ENCODE assay signal across 10 cellular contexts in the genomic region with DNA sequence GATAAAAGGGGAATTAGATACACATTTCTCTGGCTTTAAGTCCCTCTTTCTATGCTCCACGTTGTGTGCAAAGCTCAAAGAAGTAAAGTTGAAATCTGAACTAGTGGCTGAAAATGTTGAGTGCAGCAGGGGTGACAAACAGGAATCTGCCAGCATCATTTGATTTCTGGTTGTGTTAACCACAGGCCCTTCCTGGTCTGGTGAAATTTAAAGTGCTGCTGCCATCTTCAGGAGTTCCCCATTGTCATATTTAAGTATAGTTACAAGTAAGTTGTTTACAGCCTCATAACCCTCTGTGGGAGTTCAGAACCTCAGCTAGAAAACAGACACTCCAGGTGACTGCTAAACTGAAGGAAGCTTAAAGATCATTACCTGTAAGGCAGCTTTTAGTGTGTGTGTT.
DNase-seq lines count a peak whose midpoint lies in the region; ATAC-seq, FAIRE-seq and TF ChIP-seq lines count a peak whose summit lies in the region.
"Had no signal": no experiment of that assay in that cellular context is flagged by ENCODE, and none has a peak within 500 bp of the region (broad histone marks: within the 10 kb centered on the region; RNA-seq: fewer than 3 reads in every experiment).

No MANE protein-coding gene starts in this region.

- CTCF ChIA-PET in CD4-positive, alpha-beta memory T cell (lab: Charles Lee; ENCODE audit: partially characterized antibody) = interaction anchor here (0.6 to 2.5 kb wide), 5 partner anchors 8 to 36 kb away, joined by 3 to 29 read pairs (median 7); no protein-coding TSS in a partner anchor

- H3K27ac ChIP-seq in CD4-positive, alpha-beta memory T cell (ENCODE audit: low read depth, low read length) = no peak overlapping the region
- no peak overlapping the region for H3K27ac ChIP-seq in gastroesophageal sphincter

- TF ChIP-seq CTCF in NB4 (IDR thresholded peaks at IDR 0.05; ENCODE audit: low read depth, low read length) (no peak), brain (conservative IDR thresholded peaks at IDR 0.05) (no peak), gastroesophageal sphincter (IDR thresholded peaks at IDR 0.05) (no peak)

- peak in 4 of 5 donors; percentile 19 to 45 (median 30) for DNase-seq in CD4-positive, alpha-beta memory T cell
- DNase-seq in GM18507 (ENCODE audit: extremely low spot score, insufficient read length, low read depth) = peak; percentile 7
- DNase-seq in NB4 (ENCODE audit: low read depth) = peak; percentile 24
- no peak for DNase-seq in ACHN
- no peak for DNase-seq in NCI-H1048 (lab: John Stamatoyannopoulos, UW)
- DNase-seq: small intestine had no signal

- no peaks in the 10 kb centered on the region for H3K36me3 Mint-ChIP-seq in CD4-positive, alpha-beta memory T cell
- H3K36me3 Mint-ChIP-seq in brain = no peaks in the 10 kb centered on the region

- no peak for TF ChIP-seq EP300 in gastroesophageal sphincter (IDR thresholded peaks at IDR 0.05)

- TF ChIP-seq POLR2A in NB4 (IDR thresholded peaks at IDR 0.05; ENCODE audit: extremely low read depth, insufficient read length) (no peak), gastroesophageal sphincter (IDR thresholded peaks at IDR 0.05) (no peak)

- H3K27me3 ChIP-seq in CD4-positive, alpha-beta memory T cell (ENCODE audit: insufficient read depth, low read length) = no peaks in the 10 kb centered on the region
- H3K27me3 ChIP-seq in gastroesophageal sphincter = no peaks in the 10 kb centered on the region

- H3K4me3 ChIP-seq in CD4-positive, alpha-beta memory T cell (ENCODE audit: low read length in 2 of 2) = no peak overlapping the region
- no peak overlapping the region for H3K4me3 ChIP-seq in NB4 (ENCODE audit: low read depth, low read length)
- H3K4me3 ChIP-seq in gastroesophageal sphincter = no peak overlapping the region

- no peak overlapping the region for H3K4me3 Mint-ChIP-seq in CD4-positive, alpha-beta memory T cell
- H3K4me3 Mint-ChIP-seq in brain = no peak overlapping the region

- peaks cover 5% of the 10 kb centered on the region for H3K4me1 ChIP-seq in CD4-positive, alpha-beta memory T cell (ENCODE audit: insufficient read depth, low read length)
- H3K4me1 ChIP-seq in gastroesophageal sphincter = no peaks in the 10 kb centered on the region

- H3K9me3 ChIP-seq in CD4-positive, alpha-beta memory T cell (ENCODE audit: control insufficient read depth in 1 of 2, low read length in 2 of 2) = no peaks in the 10 kb centered on the region
- H3K9me3 ChIP-seq in gastroesophageal sphincter = no peaks in the 10 kb centered on the region

- no peaks in the 10 kb centered on the region for H3K9me3 Mint-ChIP-seq in CD4-positive, alpha-beta memory T cell
- no peaks in the 10 kb centered on the region for H3K9me3 Mint-ChIP-seq in brain

- POLR2A ChIA-PET in CD4-positive, alpha-beta memory T cell (lab: Charles Lee; ENCODE audit: partially characterized antibody) = no interaction called here

- 25 to 56% methylated on average over 1 of the region's 1 CpG for WGBS in gastroesophageal sphincter (ENCODE audit: low coverage in 1 of 2), 2 donors

- peaks cover 3 to 6% (median 5%) of the 10 kb centered on the region in 4 donors for H3K4me1 Mint-ChIP-seq in CD4-positive, alpha-beta memory T cell
- H3K4me1 Mint-ChIP-seq in brain = no peaks in the 10 kb centered on the region

- H3K27ac Mint-ChIP-seq in CD4-positive, alpha-beta memory T cell = peak overlapping the region in 3 of 7 donors; percentile 42 to 58 (median 43)
- H3K27ac Mint-ChIP-seq in brain = peak overlapping the region in 3 of 5 experiments; percentile 37 to 79 (median 53)

- FAIRE-seq in GM18507 (lab: Jason Lieb, UNC) = no peak
- FAIRE-seq: RCC 7860, small intestine had no signal

- in situ Hi-C loops in ACHN (cut with HindIII; ENCODE audit: low pct_ligation_motif_present, low pct_unique_long_range_greater_than_20kb, low sequenced_read_pairs) = no loop called here

- H3K36me3 ChIP-seq in CD4-positive, alpha-beta memory T cell (ENCODE audit: insufficient read depth, low read length) = no peaks in the 10 kb centered on the region
- H3K36me3 ChIP-seq in gastroesophageal sphincter = no peaks in the 10 kb centered on the region

- ATAC-seq in gastroesophageal sphincter (no peak), GM18511 (IDR thresholded peaks at IDR 0.05; ENCODE audit: unreplicated experiment) (no peak)

- H3K27me3 Mint-ChIP-seq in CD4-positive, alpha-beta memory T cell = no peaks in the 10 kb centered on the region
- H3K27me3 Mint-ChIP-seq in brain = no peaks in the 10 kb centered on the region

- intact Hi-C loops in CD4-positive, alpha-beta memory T cell (cut with micrococcal nuclease) = no loop called here

Comparison
In these comparisons a context has a peak if more than half of its experiments do, and no peak if none do; other contexts are left out.
1. DNase-seq: peak in CD4-positive, alpha-beta memory T cell (4 of 5), GM18507 (single experiment) and NB4 (single experiment); none in ACHN (single experiment) and NCI-H1048 (single experiment).